Comparison of ENCODE assay signal across 12 cellular contexts in the genomic region with DNA sequence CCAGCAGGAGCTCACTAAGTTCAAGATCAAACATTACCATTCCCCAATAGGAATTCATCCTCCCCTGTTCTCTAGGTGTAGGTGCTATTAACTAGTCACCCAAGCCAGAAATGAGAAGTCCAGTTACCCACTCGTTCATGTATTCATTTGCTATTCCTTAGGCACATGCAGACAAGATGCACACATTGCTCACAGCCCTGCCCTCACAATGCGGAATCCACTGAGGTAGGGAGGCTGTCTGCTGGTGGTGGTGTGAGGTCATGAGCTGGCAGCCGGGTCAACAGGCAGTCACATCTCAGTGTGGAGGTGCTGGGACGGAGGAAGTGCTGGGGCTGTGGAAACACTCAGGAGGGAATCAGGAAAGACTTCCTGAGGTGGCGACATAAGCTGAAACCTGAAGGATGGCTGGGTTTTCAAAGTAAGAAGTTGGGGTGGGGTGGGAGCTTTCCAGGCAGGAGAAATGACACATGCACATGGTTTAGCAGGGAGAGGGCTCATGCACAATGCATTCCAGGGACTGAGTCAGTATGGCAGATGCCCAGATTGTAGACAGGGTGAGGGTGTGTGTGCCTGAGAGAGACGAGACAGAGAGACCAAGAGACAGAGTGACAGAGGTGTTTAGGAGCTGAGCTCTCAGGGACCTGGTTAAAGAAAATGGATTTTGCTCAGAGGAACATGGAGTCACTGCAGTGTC.
DNase-seq lines count a peak whose midpoint lies in the region; ATAC-seq and TF ChIP-seq lines count a peak whose summit lies in the region.
"Had no signal": no experiment of that assay in that cellular context is flagged by ENCODE, and none has a peak within 500 bp of the region (broad histone marks: within the 10 kb centered on the region; RNA-seq: fewer than 3 reads in every experiment).

No MANE protein-coding gene starts in this region.

- BruUV-seq in Panc1 (replicated peaks; lab: Mats Ljungman, UMichigan), result no TSS peak

- no peak for TF ChIP-seq POLR2A in GM18505 (IDR thresholded peaks at IDR 0.05; ENCODE audit: borderline replicate concordance, extremely low read depth, insufficient read depth, insufficient read length)

- POLR2A ChIA-PET in Panc1 (lab: Charles Lee), result no interaction called here

- no peak for TF ChIP-seq CTCF in Panc1 (IDR thresholded peaks at IDR 0.05)

- H3K9me3 ChIP-seq in Panc1 (ENCODE audit: control insufficient read depth, insufficient read depth, low read depth, low read length), result no peaks in the 10 kb centered on the region
- H3K9me3 ChIP-seq: adrenal gland had no signal

- no peaks in the 10 kb centered on the region for H3K27me3 ChIP-seq in Panc1 (ENCODE audit: control insufficient read depth, insufficient read depth, low read length)
- H3K27me3 ChIP-seq: adrenal gland had no signal

- H3K27ac ChIP-seq in Panc1 (ENCODE audit: low read length) (peak overlapping the region; percentile 81), epithelial cell of prostate (peak overlapping the region; percentile 70)
- H3K27ac ChIP-seq: adrenal gland had no signal

- H3K36me3 ChIP-seq in Panc1 (ENCODE audit: control insufficient read depth, insufficient read depth, low read length), result no peaks in the 10 kb centered on the region
- H3K36me3 ChIP-seq: adrenal gland had no signal

- DNase-seq in EL (peak; percentile 90), Panc1 (ENCODE audit: low read depth, low spot score) (no peak), epithelial cell of prostate (ENCODE audit: low read depth, low spot score) (peak; percentile 62), non-pigmented ciliary epithelial cell (ENCODE audit: low read depth) (peak; percentile 38), DMS153 treated with DMSO at 0.1 percent for 48 hours (lab: John Stamatoyannopoulos, UW; ENCODE audit: unreplicated experiment) (no peak)
- DNase-seq: activated CD4-positive, alpha-beta T cell treated with anti-CD3 and anti-CD28 coated beads, Interleukin-2, amount 50 U/mL, for 4 hours; adrenal gland; SIG-M5; stimulated activated naive CD4-positive, alpha-beta T cell treated with Interleukin-2 at 50 U/mL for 16 hours had no signal

- H3K4me3 ChIP-seq in Panc1 (ENCODE audit: low read depth in 2 of 2, low read length in 2 of 2), result no peak overlapping the region
- H3K4me3 ChIP-seq: adrenal gland had no signal

- in situ Hi-C loops in Panc1 (cut with HindIII; ENCODE audit: low pct_unique_long_range_greater_than_20kb, low sequenced_read_pairs), result no loop called here

- CTCF ChIA-PET in Panc1 (lab: Charles Lee), result interaction anchor here (0.5 kb wide), 1 partner anchor 285 kb away, joined by 7 read pairs; no protein-coding TSS in a partner anchor

- intact Hi-C loops in Panc1 (cut with micrococcal nuclease; ENCODE audit: unreplicated experiment), result no loop called here

- peak; percentile 76 for ATAC-seq in Panc1
- ATAC-seq in HG02623 (IDR thresholded peaks at IDR 0.05; ENCODE audit: unreplicated experiment), result no peak
- no peak for ATAC-seq in GM18505 (IDR thresholded peaks at IDR 0.05; ENCODE audit: unreplicated experiment)
- ATAC-seq in GM19351 (IDR thresholded peaks at IDR 0.05; ENCODE audit: unreplicated experiment), result no peak

- H3K4me1 ChIP-seq in Panc1 (ENCODE audit: control insufficient read depth, insufficient read depth, low read length), result peaks cover 29% of the 10 kb centered on the region
- H3K4me1 ChIP-seq: adrenal gland had no signal

Comparison
In these comparisons a context has a peak if more than half of its experiments do, and no peak if none do; other contexts are left out.
1. DNase-seq: peak in EL (single experiment), epithelial cell of prostate (single experiment) and non-pigmented ciliary epithelial cell (single experiment); none in Panc1 (single experiment) and DMS153 treated with DMSO at 0.1 percent for 48 hours (single experiment).